ENCODE assay signal across 11 cellular contexts in the genomic region with DNA sequence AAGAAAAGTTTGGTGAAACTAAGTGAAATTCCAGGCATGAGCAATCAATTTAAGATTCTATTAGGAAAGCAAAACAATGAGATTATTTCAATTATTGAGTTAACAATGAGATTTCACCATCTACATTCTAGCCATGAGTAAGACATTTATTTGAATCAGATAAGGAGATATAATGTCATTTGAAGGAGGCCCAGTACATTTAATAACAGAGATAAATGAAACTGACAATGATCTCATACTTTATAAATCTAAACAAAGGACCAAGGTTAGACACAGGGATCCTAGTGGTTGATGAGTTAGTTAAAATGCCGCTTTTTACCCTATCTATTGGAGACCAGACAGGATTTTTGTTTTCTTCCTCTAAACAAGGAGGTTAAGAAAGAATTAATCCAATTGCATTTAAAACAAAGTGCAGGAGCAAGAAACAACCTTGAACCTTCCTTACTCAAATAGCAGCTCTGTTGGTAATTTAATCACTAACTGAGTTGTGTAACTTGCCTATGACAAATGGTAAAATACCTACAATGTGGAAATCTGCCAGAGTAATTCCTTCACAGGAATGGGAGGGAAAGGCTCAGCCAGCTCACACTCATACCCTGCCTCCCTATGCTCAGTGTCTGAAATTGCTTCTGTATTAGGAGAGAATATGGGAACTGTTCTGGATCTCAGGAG.
DNase-seq lines count a peak whose midpoint lies in the region; ATAC-seq and TF ChIP-seq lines count a peak whose summit lies in the region.
"Had no signal": no experiment of that assay in that cellular context is flagged by ENCODE, and none has a peak within 500 bp of the region (broad histone marks: within the 10 kb centered on the region; RNA-seq: fewer than 3 reads in every experiment).

No MANE protein-coding gene starts in this region.

- H3K36me3 Mint-ChIP-seq in immature natural killer cell: no peaks in the 10 kb centered on the region
- H3K36me3 Mint-ChIP-seq: activated CD8-positive, alpha-beta memory T cell treated with anti-CD3 and anti-CD28 coated beads, Interleukin-2, amount 10 ng/mL, durations not matched to agents 7 days and 5 days had no signal

- H3K27ac ChIP-seq in left ventricle myocardium inferior (replicated peaks): peak overlapping the region; percentile 25
- H3K27ac ChIP-seq: tibial artery had no signal

- ATAC-seq in GM21737 (IDR thresholded peaks at IDR 0.05; ENCODE audit: unreplicated experiment): no peak
- ATAC-seq: activated CD8-positive, alpha-beta memory T cell treated with anti-CD3 and anti-CD28 coated beads, Interleukin-2, amount 10 ng/mL, durations not matched to agents 7 days and 5 days had no signal

- H3K9me3 ChIP-seq in left ventricle myocardium inferior (replicated peaks): peaks cover 3% of the 10 kb centered on the region
- H3K9me3 ChIP-seq: tibial artery had no signal

- DNase-seq in H4 (ENCODE audit: low spot score) (peak; percentile 90), amniotic stem cell (lab: John Stamatoyannopoulos, UW) (peak; percentile 90), left ventricle myocardium inferior (no peak), skeletal muscle cell (ENCODE audit: low read depth) (peak; percentile 87), medulla oblongata (ENCODE audit: extremely low spot score) (no peak), hippocampal formation (lab: John Stamatoyannopoulos, UW) (no peak), immature natural killer cell (no peak)
- DNase-seq: activated CD8-positive, alpha-beta memory T cell treated with anti-CD3 and anti-CD28 coated beads, Interleukin-2, amount 10 ng/mL, durations not matched to agents 7 days and 5 days; endodermal cell; tibial artery had no signal

- H3K9me3 Mint-ChIP-seq in immature natural killer cell: no peaks in the 10 kb centered on the region
- H3K9me3 Mint-ChIP-seq: endodermal cell had no signal

- no peaks in the 10 kb centered on the region for H3K4me1 Mint-ChIP-seq in immature natural killer cell
- H3K4me1 Mint-ChIP-seq: activated CD8-positive, alpha-beta memory T cell treated with anti-CD3 and anti-CD28 coated beads, Interleukin-2, amount 10 ng/mL, durations not matched to agents 7 days and 5 days had no signal

- H3K27me3 ChIP-seq in left ventricle myocardium inferior (ENCODE audit: low read depth): no peaks in the 10 kb centered on the region
- H3K27me3 ChIP-seq: tibial artery had no signal

- H3K27me3 Mint-ChIP-seq in immature natural killer cell (ENCODE audit: low read depth in 3 of 3): peaks cover 1 to 3% (median 1%) of the 10 kb centered on the region in 3 donors
- H3K27me3 Mint-ChIP-seq: activated CD8-positive, alpha-beta memory T cell treated with anti-CD3 and anti-CD28 coated beads, Interleukin-2, amount 10 ng/mL, durations not matched to agents 7 days and 5 days had no signal

- H3K4me3 ChIP-seq in left ventricle myocardium inferior (no peak overlapping the region), skeletal muscle cell (ENCODE audit: low read depth, low read length) (no peak overlapping the region)
- H3K4me3 ChIP-seq: tibial artery had no signal

- H3K4me1 ChIP-seq in left ventricle myocardium inferior: peaks cover 18% of the 10 kb centered on the region

- no peak overlapping the region for H3K27ac Mint-ChIP-seq in immature natural killer cell
- H3K27ac Mint-ChIP-seq: activated CD8-positive, alpha-beta memory T cell treated with anti-CD3 and anti-CD28 coated beads, Interleukin-2, amount 10 ng/mL, durations not matched to agents 7 days and 5 days; endodermal cell had no signal

- no peak for TF ChIP-seq CTCF in left ventricle myocardium inferior (IDR thresholded peaks at IDR 0.05; ENCODE audit: borderline replicate concordance)

- intact Hi-C loops in left ventricle myocardium inferior (cut with micrococcal nuclease): no loop called here

- no peaks in the 10 kb centered on the region for H3K36me3 ChIP-seq in left ventricle myocardium inferior
- H3K36me3 ChIP-seq: tibial artery had no signal

- H3K4me3 Mint-ChIP-seq in immature natural killer cell: no peak overlapping the region
- H3K4me3 Mint-ChIP-seq: activated CD8-positive, alpha-beta memory T cell treated with anti-CD3 and anti-CD28 coated beads, Interleukin-2, amount 10 ng/mL, durations not matched to agents 7 days and 5 days; endodermal cell had no signal

Comparison
In these comparisons a context has a peak if more than half of its experiments do, and no peak if none do; other contexts are left out.
1. DNase-seq: peak in H4 (single experiment), amniotic stem cell (single experiment) and skeletal muscle cell (single experiment); none in left ventricle myocardium inferior (single experiment), medulla oblongata (single experiment), hippocampal formation (0 of 2) and immature natural killer cell (0 of 3).